Comparison of ENCODE assay signal across 1 cellular context in the genomic region with DNA sequence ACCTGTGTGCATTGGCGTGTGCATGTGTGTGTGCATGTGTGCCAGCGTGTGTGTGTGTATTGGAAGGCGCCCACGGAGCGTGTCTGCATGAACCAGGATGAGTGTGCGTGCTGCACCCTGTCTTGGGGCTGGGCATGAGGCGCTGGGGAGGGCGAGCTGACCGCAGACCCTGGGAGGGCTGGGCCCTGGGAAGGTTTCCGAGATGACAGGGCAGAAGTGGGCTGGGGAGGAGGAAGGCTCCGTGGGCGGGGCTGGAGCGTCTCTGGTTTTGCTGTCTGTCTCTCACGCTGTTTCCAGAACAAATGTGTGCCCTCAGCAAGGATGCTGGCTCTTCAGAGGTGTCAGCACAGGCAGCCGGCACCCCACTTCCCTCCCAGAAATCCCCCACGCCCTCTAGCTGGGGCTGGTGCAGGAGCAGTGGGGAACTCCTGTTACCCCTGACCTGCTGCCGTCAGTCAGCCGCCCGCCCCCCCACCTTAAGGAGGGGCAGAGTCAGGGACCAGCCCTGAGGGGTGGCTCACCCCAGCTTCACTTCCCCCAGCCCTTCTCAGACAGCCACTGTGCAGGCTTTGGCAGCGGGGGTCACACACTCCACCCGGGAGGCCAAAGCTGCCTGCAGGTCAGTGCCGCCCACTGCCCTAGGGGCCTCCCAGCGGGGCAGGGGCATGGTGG.
TF ChIP-seq lines count a peak whose summit lies in the region.

A gene with protein sequence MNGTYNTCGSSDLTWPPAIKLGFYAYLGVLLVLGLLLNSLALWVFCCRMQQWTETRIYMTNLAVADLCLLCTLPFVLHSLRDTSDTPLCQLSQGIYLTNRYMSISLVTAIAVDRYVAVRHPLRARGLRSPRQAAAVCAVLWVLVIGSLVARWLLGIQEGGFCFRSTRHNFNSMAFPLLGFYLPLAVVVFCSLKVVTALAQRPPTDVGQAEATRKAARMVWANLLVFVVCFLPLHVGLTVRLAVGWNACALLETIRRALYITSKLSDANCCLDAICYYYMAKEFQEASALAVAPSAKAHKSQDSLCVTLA (plus strand): TSS at position 531 of the 672 bp plus-strand sequence. CDS start 4,473 bp downstream, outside the sequence.

TF ChIP-seq in A549, 52 proteins besides CTCF, POLR2A, EP300 and RAD21 (continued from another document):
- TF ChIP-seq, protein P1, sequence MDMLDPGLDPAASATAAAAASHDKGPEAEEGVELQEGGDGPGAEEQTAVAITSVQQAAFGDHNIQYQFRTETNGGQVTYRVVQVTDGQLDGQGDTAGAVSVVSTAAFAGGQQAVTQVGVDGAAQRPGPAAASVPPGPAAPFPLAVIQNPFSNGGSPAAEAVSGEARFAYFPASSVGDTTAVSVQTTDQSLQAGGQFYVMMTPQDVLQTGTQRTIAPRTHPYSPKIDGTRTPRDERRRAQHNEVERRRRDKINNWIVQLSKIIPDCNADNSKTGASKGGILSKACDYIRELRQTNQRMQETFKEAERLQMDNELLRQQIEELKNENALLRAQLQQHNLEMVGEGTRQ (IDR thresholded peaks at IDR 0.05): no peak
- no peak for TF ChIP-seq KDM5A (IDR thresholded peaks at IDR 0.05)
TF ChIP-seq in A549: peak in this region for 0.
